ENCODE assay signal across 19 cellular contexts in the genomic region with DNA sequence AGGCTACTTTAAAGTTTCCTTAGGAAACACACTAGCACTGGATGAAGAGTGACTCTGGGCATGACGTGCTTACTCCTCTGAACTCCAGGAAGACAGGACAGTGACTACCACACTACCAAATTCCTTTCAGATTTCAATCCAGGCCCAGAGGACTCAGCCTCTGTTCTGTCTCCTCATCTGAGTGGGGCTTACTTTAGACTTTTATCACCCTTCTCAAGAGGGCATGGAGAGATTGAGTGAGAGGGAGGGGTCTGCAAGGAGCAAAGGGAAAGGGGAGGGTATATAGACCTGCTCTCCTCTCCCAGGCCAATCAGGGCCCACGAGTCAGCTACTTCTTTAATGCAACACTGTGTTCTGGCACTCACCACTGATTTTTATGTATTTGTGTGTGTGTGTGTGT.
"Had no signal": no experiment of that assay in that cellular context is flagged by ENCODE, and none has a peak within 500 bp of the region (broad histone marks: within the 10 kb centered on the region; RNA-seq: fewer than 3 reads in every experiment).

No MANE protein-coding gene starts in this region.

- H3K27me3 ChIP-seq: gastroesophageal sphincter, heart right ventricle, vagina had no signal

- H3K27me3 Mint-ChIP-seq: activated naive CD4-positive, alpha-beta T cell treated with anti-CD3 and anti-CD28 coated beads, Interleukin-2, amount 50 U/mL, for 24 hours; dendritic cell treated with granulocyte-macrophage colony-stimulating factor and Interleukin-4, amounts not matched to agents 40 ng/mL and 50 ng/mL, for 4 days; memory B cell; naive thymus-derived CD8-positive, alpha-beta T cell; stimulated activated naive CD8-positive, alpha-beta T cell treated with anti-CD3 and anti-CD28 coated beads, Interleukin-15, amount 100 ng/mL, for 72 hours; T-cell had no signal

- H3K4me3 Mint-ChIP-seq: activated naive CD4-positive, alpha-beta T cell treated with anti-CD3 and anti-CD28 coated beads, Interleukin-2, amount 50 U/mL, for 24 hours; dendritic cell treated with granulocyte-macrophage colony-stimulating factor and Interleukin-4, amounts not matched to agents 40 ng/mL and 50 ng/mL, for 4 days; immature natural killer cell; memory B cell; stimulated activated naive CD8-positive, alpha-beta T cell treated with anti-CD3 and anti-CD28 coated beads, Interleukin-15, amount 100 ng/mL, for 72 hours; T-cell had no signal

- H3K4me3 ChIP-seq: gastroesophageal sphincter, heart right ventricle, vagina had no signal

- DNase-seq: activated CD4-positive, alpha-beta T cell treated with anti-CD3 and anti-CD28 coated beads, Interleukin-2, amount 50 U/mL, for 1 hour; activated effector memory CD4-positive, alpha-beta T cell treated with anti-CD3 and anti-CD28 coated beads, Interleukin-2, amount 50 U/mL, for 16 hours; activated T-cell treated with anti-CD3 and anti-CD28 coated beads, Interleukin-2, amount 50 U/mL, for 48 hours; effector CD8-positive, alpha-beta T cell; heart right ventricle; immature natural killer cell; naive thymus-derived CD8-positive, alpha-beta T cell; nucleus accumbens; stimulated activated naive CD8-positive, alpha-beta T cell treated with anti-CD3 and anti-CD28 coated beads, Interleukin-15, amount 100 ng/mL, for 72 hours; T-cell; T-helper 9 cell; trophoblast cell had no signal

- ATAC-seq: esophagus mucosa; gastroesophageal sphincter; heart right ventricle; naive thymus-derived CD8-positive, alpha-beta T cell; SK-N-SH treated with all-trans-retinoic acid at 6 μM for 48 hours; stimulated activated naive CD8-positive, alpha-beta T cell treated with anti-CD3 and anti-CD28 coated beads, Interleukin-15, amount 100 ng/mL, for 72 hours; T-cell had no signal

- H3K9me3 ChIP-seq: gastroesophageal sphincter, heart right ventricle, vagina had no signal

- H3K27ac ChIP-seq: gastroesophageal sphincter, heart right ventricle, vagina had no signal

- H3K27ac Mint-ChIP-seq: activated naive CD4-positive, alpha-beta T cell treated with anti-CD3 and anti-CD28 coated beads, Interleukin-2, amount 50 U/mL, for 24 hours; dendritic cell treated with granulocyte-macrophage colony-stimulating factor and Interleukin-4, amounts not matched to agents 40 ng/mL and 50 ng/mL, for 4 days; memory B cell; T-cell had no signal

- H3K9me3 Mint-ChIP-seq: activated naive CD4-positive, alpha-beta T cell treated with anti-CD3 and anti-CD28 coated beads, Interleukin-2, amount 50 U/mL, for 24 hours; dendritic cell treated with granulocyte-macrophage colony-stimulating factor and Interleukin-4, amounts not matched to agents 40 ng/mL and 50 ng/mL, for 4 days; immature natural killer cell; memory B cell; naive thymus-derived CD8-positive, alpha-beta T cell; stimulated activated naive CD8-positive, alpha-beta T cell treated with anti-CD3 and anti-CD28 coated beads, Interleukin-15, amount 100 ng/mL, for 72 hours; T-cell had no signal

- H3K4me1 ChIP-seq: gastroesophageal sphincter had no signal
